In the genomic region with DNA sequence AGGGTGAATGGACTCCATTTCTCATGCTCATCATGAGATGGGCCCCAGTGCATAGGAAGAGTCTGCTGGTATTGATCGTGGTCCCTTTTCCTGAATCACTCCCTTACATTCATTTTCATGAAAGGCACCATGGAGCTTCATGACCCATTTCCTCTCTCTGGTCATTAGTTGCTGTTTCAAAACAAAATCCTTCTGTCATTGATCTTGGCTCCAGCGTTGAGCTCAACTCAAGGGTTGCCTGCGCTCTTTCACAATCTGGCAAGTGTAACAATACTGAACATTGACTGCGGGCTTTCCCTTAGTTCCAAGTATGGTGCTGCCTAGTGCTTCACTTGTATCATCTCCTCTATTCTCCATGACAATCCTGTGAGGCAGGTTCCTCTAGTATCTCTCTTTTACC, we compare ENCODE assay signal across 26 cellular contexts.
"Had no signal": no experiment of that assay in that cellular context is flagged by ENCODE, and none has a peak within 500 bp of the region (broad histone marks: within the 10 kb centered on the region; RNA-seq: fewer than 3 reads in every experiment).

No MANE protein-coding gene starts in this region.

- H3K4me3 ChIP-seq: stomach, suprapubic skin, testis, thoracic aorta, thyroid gland, tibial artery, tibial nerve, transverse colon, upper lobe of left lung, upper lobe of right lung, uterus, vagina had no signal

- H3K36me3 ChIP-seq: stomach, suprapubic skin, thoracic aorta, thyroid gland, tibial artery, tibial nerve, transverse colon, upper lobe of left lung, upper lobe of right lung, uterus, vagina had no signal

- H3K4me1 ChIP-seq: stomach, suprapubic skin, testis, thyroid gland, tibial artery, tibial nerve, transverse colon, upper lobe of left lung, upper lobe of right lung, uterus, vagina had no signal

- H3K9me3 ChIP-seq: stomach, suprapubic skin, testis, thoracic aorta, thyroid gland, tibial artery, tibial nerve, transverse colon, upper lobe of left lung, upper lobe of right lung, uterus, vagina had no signal

- DNase-seq: stimulated activated CD4-positive, alpha-beta T cell treated with anti-CD3 and anti-CD28 coated beads, Interleukin-2, amount 100 ng/mL, for 48 hours; stimulated activated CD4-positive, alpha-beta T cell treated with anti-CD3 and anti-CD28 coated beads, Interleukin-4, amount 100 ng/mL, for 1 hour; stimulated activated CD4-positive, alpha-beta T cell treated with anti-CD3 and anti-CD28 coated beads, Interleukin-4, amount 100 ng/mL, for 24 hours; stimulated activated CD4-positive, alpha-beta T cell treated with anti-CD3 and anti-CD28 coated beads, Interleukin-4, amount 100 ng/mL, for 4 hours; stimulated activated CD8-positive, alpha-beta memory T cell treated with anti-CD3 and anti-CD28 coated beads, Interleukin-4, amount 100 ng/mL, for 48 hours; stimulated activated naive B cell treated with anti-CD40 and anti-IgM and Interleukin-4, amounts not matched to agents 10 μg/mL and 1 μg/mL and 100 μg/mL, for 72 hours; stimulated activated naive CD4-positive, alpha-beta T cell; stimulated activated naive CD4-positive, alpha-beta T cell treated with Interleukin-2 at 50 U/mL for 16 hours; stimulated activated naive CD8-positive, alpha-beta T cell treated with anti-CD3 and anti-CD28 coated beads, Interleukin-15, amount 100 ng/mL, for 72 hours; stimulated activated naive CD8-positive, alpha-beta T cell treated with anti-CD3 and anti-CD28 coated beads, Interleukin-15, Interleukin-2, amounts not matched to agents 100 U/mL and 50 U/mL, for 24 hours; stomach; substantia nigra; testis; thyroid gland; tibial artery; transverse colon; trophoblast cell; upper lobe of left lung; upper lobe of right lung; uterus had no signal

- H3K27ac ChIP-seq: stomach, suprapubic skin, testis, thoracic aorta, thyroid gland, tibial artery, tibial nerve, transverse colon, upper lobe of left lung, upper lobe of right lung, uterus, vagina had no signal

- H3K27me3 ChIP-seq: stomach, suprapubic skin, testis, thyroid gland, tibial artery, tibial nerve, transverse colon, upper lobe of left lung, upper lobe of right lung, uterus, vagina had no signal

- ATAC-seq: stimulated activated effector memory CD8-positive, alpha-beta T cell treated with anti-CD3 and anti-CD28 coated beads, Interleukin-12 subunit alpha, Interleukin-12 subunit beta, amount 100 ng/mL, for 72 hours; stimulated activated memory B cell treated with anti-CD40 and anti-IgM and Interleukin-4, amounts not matched to agents 10 μg/mL and 1 μg/mL and 100 μg/mL, for 72 hours; stimulated activated naive B cell treated with anti-CD40 and anti-IgM and Interleukin-4, amounts not matched to agents 10 μg/mL and 1 μg/mL and 100 μg/mL, for 72 hours; stimulated activated naive CD8-positive, alpha-beta T cell treated with anti-CD3 and anti-CD28 coated beads, Interleukin-15, amount 100 ng/mL, for 72 hours; stimulated activated naive CD8-positive, alpha-beta T cell treated with anti-CD3 and anti-CD28 coated beads, Interleukin-15, Interleukin-2, amounts not matched to agents 100 U/mL and 50 U/mL, for 24 hours; upper lobe of right lung had no signal
